ENCODE assay signal across 37 cellular contexts in the genomic region with DNA sequence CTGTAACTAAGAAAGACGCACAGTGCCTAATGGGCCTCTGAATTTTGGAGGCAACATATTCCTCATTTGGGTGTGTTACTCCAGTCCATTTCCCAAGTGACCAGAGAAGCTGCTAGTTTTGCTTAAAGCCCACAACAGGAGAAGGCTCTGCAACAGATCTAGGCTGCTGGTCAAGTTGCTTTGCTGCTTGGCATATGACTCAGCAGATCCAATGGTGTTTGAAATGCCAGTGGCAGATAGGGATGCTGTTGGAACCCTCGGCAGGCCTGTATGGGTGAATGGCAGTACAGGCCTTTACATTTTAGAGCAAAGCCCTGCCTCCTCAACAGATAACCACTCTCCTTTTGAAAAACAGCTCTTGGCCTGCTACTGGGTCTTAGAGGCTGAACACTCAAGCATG. TPM values are rescaled to one million over a fixed set of nuclear protein-coding genes. Genes with fewer than 3 reads are reported as not detected.
"Had no signal": no experiment of that assay in that cellular context is flagged by ENCODE, and none has a peak within 500 bp of the region (broad histone marks: within the 10 kb centered on the region; RNA-seq: fewer than 3 reads in every experiment).

No MANE protein-coding gene starts in this region.

- DNase-seq: activated B cell treated with CpG ODN at 0.5 μM for 24 hours; activated CD4-positive, alpha-beta T cell treated with anti-CD3 and anti-CD28 coated beads for 48 hours; activated CD4-positive, alpha-beta T cell treated with anti-CD3 and anti-CD28 coated beads, Interleukin-2, amount 50 U/mL, for 1 hour; activated CD4-positive, alpha-beta T cell treated with anti-CD3 and anti-CD28 coated beads, Interleukin-2, amount 50 U/mL, for 48 hours; activated CD8-positive, alpha-beta memory T cell treated with anti-CD3 and anti-CD28 coated beads for 24 hours; activated CD8-positive, alpha-beta T cell treated with anti-CD3 and anti-CD28 coated beads for 36 hours; activated effector memory CD4-positive, alpha-beta T cell treated with Interleukin-2 at 50 U/mL for 16 hours; activated gamma-delta T cell treated with Interleukin-2 at 50 U/mL for 16 hours; activated naive CD4-positive, alpha-beta T cell treated with anti-CD3 and anti-CD28 coated beads, Interleukin-2, amount 50 U/mL, for 16 hours; activated naive CD4-positive, alpha-beta T cell treated with Interleukin-2 at 50 U/mL for 16 hours; activated naive CD8-positive, alpha-beta T cell treated with anti-CD3 and anti-CD28 coated beads for 36 hours; activated naive CD8-positive, alpha-beta T cell treated with anti-CD3 and anti-CD28 coated beads, Interleukin-2, amount 50 U/mL, for 24 hours; activated T-cell treated with anti-CD3 and anti-CD28 coated beads, Interleukin-2, amount 50 U/mL, for 4 hours; amniotic stem cell; anterior cingulate cortex; brain microvascular endothelial cell; cortex of kidney; dermis blood vessel endothelial cell; effector CD4-positive, alpha-beta T cell; esophagus squamous epithelium; foreskin melanocyte; heart right ventricle; T-helper 1 cell; T-helper 17 cell; T1000; WERI-Rb-1 had no signal

- H3K27ac ChIP-seq: brain microvascular endothelial cell, epithelial cell of prostate, esophagus squamous epithelium, gastroesophageal sphincter, heart right ventricle, WERI-Rb-1 had no signal

- H3K4me1 ChIP-seq: esophagus squamous epithelium, gastroesophageal sphincter, heart right ventricle had no signal

- H3K4me3 ChIP-seq: esophagus squamous epithelium, gastroesophageal sphincter, heart right ventricle had no signal

- H3K9me3 Mint-ChIP-seq: activated naive CD8-positive, alpha-beta T cell treated with anti-CD3 and anti-CD28 coated beads, Interleukin-2, amount 50 U/mL, for 24 hours; activated T-cell treated with anti-CD3 and anti-CD28 coated beads, Interleukin-2, amount 50 U/mL, for 4 hours; activated T-helper 17 cell treated with anti-CD3 and anti-CD28 coated beads, Interleukin-2, amount 50 U/mL, for 72 hours; central memory CD8-positive, alpha-beta T cell had no signal

- FAIRE-seq: astrocyte, bronchial epithelial cell, colon, endometrium, endothelial cell of umbilical vein had no signal

- H3K9me3 ChIP-seq: esophagus squamous epithelium had no signal

- H3K36me3 ChIP-seq: brain microvascular endothelial cell, esophagus squamous epithelium, gastroesophageal sphincter, heart right ventricle, WERI-Rb-1 had no signal

- H3K36me3 Mint-ChIP-seq: activated naive CD8-positive, alpha-beta T cell treated with anti-CD3 and anti-CD28 coated beads for 36 hours had no signal

- H3K27ac Mint-ChIP-seq: activated B cell treated with CpG ODN at 0.5 μM for 24 hours; activated CD8-positive, alpha-beta T cell treated with anti-CD3 and anti-CD28 coated beads for 36 hours; activated naive CD8-positive, alpha-beta T cell treated with anti-CD3 and anti-CD28 coated beads for 36 hours; activated naive CD8-positive, alpha-beta T cell treated with anti-CD3 and anti-CD28 coated beads, Interleukin-2, amount 50 U/mL, for 24 hours; activated T-helper 17 cell treated with anti-CD3 and anti-CD28 coated beads, Interleukin-2, amount 50 U/mL, for 72 hours; T-helper 17 cell; T-helper 2 cell treated with Interferon-gamma antibody and Interleukin-4, amounts not matched to agents 5 μg/mL and 100 μg/mL, for 36 hours had no signal

- ATAC-seq: activated CD4-positive, CD25-positive, alpha-beta regulatory T cell treated with anti-CD3 and anti-CD28 coated beads, Interleukin-2, amount 50 U/mL, for 24 hours; activated CD8-positive, alpha-beta T cell treated with anti-CD3 and anti-CD28 coated beads for 36 hours; activated naive CD8-positive, alpha-beta T cell treated with anti-CD3 and anti-CD28 coated beads, Interleukin-2, amount 50 U/mL, for 24 hours; activated T-cell treated with anti-CD3 and anti-CD28 coated beads, Interleukin-2, amount 50 U/mL, for 4 hours; activated T-helper 17 cell treated with anti-CD3 and anti-CD28 coated beads, Interleukin-2, amount 50 U/mL, for 72 hours; gastroesophageal sphincter; heart right ventricle; T-helper 17 cell had no signal

- H3K27me3 ChIP-seq: brain microvascular endothelial cell, gastroesophageal sphincter had no signal

RNA-seq across cellular contexts. Expression of a gene that starts 36.2 kb away (rescaled TPM):
- total RNA-seq: activated B cell treated with CpG ODN at 0.5 μM for 24 hours; activated CD8-positive, alpha-beta T cell treated with anti-CD3 and anti-CD28 coated beads for 36 hours; activated naive CD8-positive, alpha-beta T cell treated with anti-CD3 and anti-CD28 coated beads for 36 hours; endothelial cell of umbilical vein had no signal
- polyA plus RNA-seq: endothelial cell of umbilical vein had no signal
